1 cellular context compared by ENCODE assay signal in genomic region chr6:30590509-30590908, GRCh38.
TF ChIP-seq lines count a peak whose summit lies in the region.

No MANE protein-coding gene starts in this region.

TF ChIP-seq in IMR-90, 13 proteins besides CTCF, POLR2A, EP300 and RAD21:
- TF ChIP-seq ELK1 (IDR thresholded peaks at IDR 0.05; ENCODE audit: borderline replicate concordance, low read depth, low read length) (no peak), FOS (IDR thresholded peaks at IDR 0.05; ENCODE audit: low read depth, low read length) (no peak), CHD1 (IDR thresholded peaks at IDR 0.05; ENCODE audit: low read depth, low read length) (no peak), MAZ (IDR thresholded peaks at IDR 0.05; ENCODE audit: borderline replicate concordance, low read depth, low read length) (no peak), MXI1 (IDR thresholded peaks at IDR 0.05; ENCODE audit: borderline replicate concordance, low read depth, low read length) (no peak), USF2 (IDR thresholded peaks at IDR 0.05; ENCODE audit: low read depth, low read length) (no peak), BHLHE40 (IDR thresholded peaks at IDR 0.05; ENCODE audit: low read depth, low read length) (no peak), RCOR1 (IDR thresholded peaks at IDR 0.05; ENCODE audit: insufficient replicate concordance, low read length) (no peak), RFX5 (IDR thresholded peaks at IDR 0.05; ENCODE audit: low read depth, low read length) (no peak), CEBPB (IDR thresholded peaks at IDR 0.05; ENCODE audit: low read depth, low read length) (no peak), NFE2L2 (IDR thresholded peaks at IDR 0.05; ENCODE audit: low read depth, low read length) (no peak), MAFK (IDR thresholded peaks at IDR 0.05; ENCODE audit: low read depth, low read length) (no peak), SMC3 (IDR thresholded peaks at IDR 0.05; ENCODE audit: low read depth, low read length) (no peak)
